1 cellular context compared by ENCODE assay signal in genomic region chr16:57143125-57143965, GRCh38.
TF ChIP-seq lines count a peak whose summit lies in the region.

No MANE protein-coding gene starts in this region.

TF ChIP-seq in HepG2, 621 proteins besides CTCF, POLR2A, EP300 and RAD21:
- peak; percentile 36; the same call in 1 of the 2 replicates for TF ChIP-seq ZNF768 (CRISPR knock-in tag; IDR thresholded peaks at IDR 0.05)
- TF ChIP-seq, protein P1, sequence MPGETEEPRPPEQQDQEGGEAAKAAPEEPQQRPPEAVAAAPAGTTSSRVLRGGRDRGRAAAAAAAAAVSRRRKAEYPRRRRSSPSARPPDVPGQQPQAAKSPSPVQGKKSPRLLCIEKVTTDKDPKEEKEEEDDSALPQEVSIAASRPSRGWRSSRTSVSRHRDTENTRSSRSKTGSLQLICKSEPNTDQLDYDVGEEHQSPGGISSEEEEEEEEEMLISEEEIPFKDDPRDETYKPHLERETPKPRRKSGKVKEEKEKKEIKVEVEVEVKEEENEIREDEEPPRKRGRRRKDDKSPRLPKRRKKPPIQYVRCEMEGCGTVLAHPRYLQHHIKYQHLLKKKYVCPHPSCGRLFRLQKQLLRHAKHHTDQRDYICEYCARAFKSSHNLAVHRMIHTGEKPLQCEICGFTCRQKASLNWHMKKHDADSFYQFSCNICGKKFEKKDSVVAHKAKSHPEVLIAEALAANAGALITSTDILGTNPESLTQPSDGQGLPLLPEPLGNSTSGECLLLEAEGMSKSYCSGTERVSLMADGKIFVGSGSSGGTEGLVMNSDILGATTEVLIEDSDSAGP (CRISPR knock-in tag; IDR thresholded peaks at IDR 0.05; ENCODE audit: borderline replicate concordance): 0 out of 2 replicates have a peak, but pooled peaks have one; percentile 3
- TF ChIP-seq ZNF292 (CRISPR knock-in tag; IDR thresholded peaks at IDR 0.05; ENCODE audit: borderline replicate concordance, low read depth): 0 out of 2 replicates have a peak, but pooled peaks have one; percentile 35
- TF ChIP-seq ZNF687 (CRISPR knock-in tag; IDR thresholded peaks at IDR 0.05): 0 out of 2 replicates have a peak, but pooled peaks have one; percentile 18
- peak; percentile 95 for TF ChIP-seq HNRNPL (IDR thresholded peaks at IDR 0.05; ENCODE audit: low read depth, low read length)
- TF ChIP-seq MTA3 (CRISPR knock-in tag; IDR thresholded peaks at IDR 0.05): no peak
- TF ChIP-seq, protein P2, sequence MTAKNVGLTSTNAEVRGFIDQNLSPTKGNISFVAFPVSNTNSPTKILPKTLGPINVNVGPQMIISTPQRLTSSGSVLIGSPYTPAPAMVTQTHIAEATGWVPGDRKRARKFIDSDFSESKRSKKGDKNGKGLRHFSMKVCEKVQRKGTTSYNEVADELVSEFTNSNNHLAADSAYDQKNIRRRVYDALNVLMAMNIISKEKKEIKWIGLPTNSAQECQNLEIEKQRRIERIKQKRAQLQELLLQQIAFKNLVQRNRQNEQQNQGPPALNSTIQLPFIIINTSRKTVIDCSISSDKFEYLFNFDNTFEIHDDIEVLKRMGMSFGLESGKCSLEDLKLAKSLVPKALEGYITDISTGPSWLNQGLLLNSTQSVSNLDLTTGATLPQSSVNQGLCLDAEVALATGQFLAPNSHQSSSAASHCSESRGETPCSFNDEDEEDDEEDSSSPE (CRISPR knock-in tag; IDR thresholded peaks at IDR 0.05): no peak
- TF ChIP-seq, protein P3, sequence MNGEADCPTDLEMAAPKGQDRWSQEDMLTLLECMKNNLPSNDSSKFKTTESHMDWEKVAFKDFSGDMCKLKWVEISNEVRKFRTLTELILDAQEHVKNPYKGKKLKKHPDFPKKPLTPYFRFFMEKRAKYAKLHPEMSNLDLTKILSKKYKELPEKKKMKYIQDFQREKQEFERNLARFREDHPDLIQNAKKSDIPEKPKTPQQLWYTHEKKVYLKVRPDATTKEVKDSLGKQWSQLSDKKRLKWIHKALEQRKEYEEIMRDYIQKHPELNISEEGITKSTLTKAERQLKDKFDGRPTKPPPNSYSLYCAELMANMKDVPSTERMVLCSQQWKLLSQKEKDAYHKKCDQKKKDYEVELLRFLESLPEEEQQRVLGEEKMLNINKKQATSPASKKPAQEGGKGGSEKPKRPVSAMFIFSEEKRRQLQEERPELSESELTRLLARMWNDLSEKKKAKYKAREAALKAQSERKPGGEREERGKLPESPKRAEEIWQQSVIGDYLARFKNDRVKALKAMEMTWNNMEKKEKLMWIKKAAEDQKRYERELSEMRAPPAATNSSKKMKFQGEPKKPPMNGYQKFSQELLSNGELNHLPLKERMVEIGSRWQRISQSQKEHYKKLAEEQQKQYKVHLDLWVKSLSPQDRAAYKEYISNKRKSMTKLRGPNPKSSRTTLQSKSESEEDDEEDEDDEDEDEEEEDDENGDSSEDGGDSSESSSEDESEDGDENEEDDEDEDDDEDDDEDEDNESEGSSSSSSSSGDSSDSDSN (CRISPR knock-in tag; IDR thresholded peaks at IDR 0.05): 0 out of 2 replicates have a peak, but pooled peaks have one; percentile 14
TF ChIP-seq in HepG2: peak in this region for 6.
